In the genomic region with DNA sequence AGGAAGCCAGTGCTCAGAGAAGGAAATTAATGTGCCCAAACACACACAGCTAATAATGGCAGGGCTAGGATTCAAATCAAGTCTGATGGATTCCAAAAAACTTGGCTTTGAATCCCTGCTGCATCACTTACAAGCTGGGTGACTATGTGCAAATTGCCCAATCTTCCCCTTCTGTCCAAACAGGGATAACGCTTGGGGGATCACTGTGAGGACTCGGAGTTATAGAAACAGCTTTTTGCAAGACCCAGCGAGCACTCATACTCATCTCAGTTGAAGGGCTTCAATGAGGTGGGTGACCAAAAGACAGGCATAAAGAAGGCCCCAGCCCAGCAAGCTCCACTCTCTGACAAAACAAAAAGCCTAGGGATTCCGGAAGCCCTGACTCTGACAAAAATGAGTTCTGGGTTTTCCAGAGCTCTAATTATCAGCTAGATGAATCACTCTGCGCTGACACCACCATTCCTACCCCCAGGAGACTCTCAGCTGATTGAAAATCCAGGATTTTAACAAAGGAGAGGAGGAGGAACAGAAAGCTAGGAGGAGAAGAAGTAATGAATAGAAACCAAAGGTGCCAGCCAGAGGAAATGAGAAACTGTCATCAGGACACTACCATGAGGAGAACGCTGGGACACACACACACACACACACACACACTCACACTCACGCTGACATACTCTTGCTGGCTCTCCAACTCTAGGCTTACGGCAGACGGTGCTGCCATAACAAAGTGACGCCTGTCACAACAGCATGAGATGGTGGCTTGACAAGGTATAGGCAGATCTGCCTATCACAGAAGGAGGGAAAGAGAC, we compare ENCODE assay signal across 8 cellular contexts. TPM values are rescaled to one million over a fixed set of nuclear protein-coding genes. Genes with fewer than 3 reads are reported as not detected.
DNase-seq lines count a peak whose midpoint lies in the region; ATAC-seq and TF ChIP-seq lines count a peak whose summit lies in the region.

No MANE protein-coding gene starts in this region.

- no peaks in the 10 kb centered on the region for H3K9me3 ChIP-seq in SK-N-SH
- H3K9me3 ChIP-seq in neural progenitor cell (ENCODE audit: low read depth) = no peaks in the 10 kb centered on the region

- H2AFZ ChIP-seq in SK-N-SH (ENCODE audit: low read depth) (no peak overlapping the region), neural progenitor cell (replicated peaks) (no peak overlapping the region)

- CTCF ChIA-PET in SK-N-SH (lab: Yijun Ruan, JAX) = interaction anchor here (0.8 to 1.1 kb wide), 2 partner anchors 10 to 45 kb away, joined by 3 to 5 read pairs; a partner anchor contains a TSS

- peak overlapping the region; percentile 91 for H3K4me3 Mint-ChIP-seq in neural progenitor cell

- POLR2A ChIA-PET in SK-N-SH (lab: Yijun Ruan, JAX) = interaction anchor here (0.6 to 2.1 kb wide), 6 partner anchors 9 to 264 kb away, joined by 3 to 25 read pairs (median 3); a partner anchor contains a TSS

- peaks cover 26% of the 10 kb centered on the region for H3F3A ChIP-seq in SK-N-SH (replicated peaks; ENCODE audit: insufficient read depth)
- H3F3A ChIP-seq in neural progenitor cell (ENCODE audit: low read depth) = peaks cover 39% of the 10 kb centered on the region

- DNase-seq in SIG-M5 treated with dmso at 0.1 percent for 504 hours (lab: John Stamatoyannopoulos, UW; ENCODE audit: unreplicated experiment) (peak; percentile 51), SIG-M5 (lab: John Stamatoyannopoulos, UW) (no peak), SK-N-SH (no peak), epithelial cell of esophagus (ENCODE audit: low read depth) (peak; percentile 81), neural progenitor cell (ENCODE audit: low spot score) (peak; percentile 39), GM13977 (ENCODE audit: low spot score) (no peak), GM19240 (ENCODE audit: insufficient read length, low spot score) (no peak)

- H3K4me1 ChIP-seq in SK-N-SH (ENCODE audit: control insufficient read depth in 1 of 2, insufficient read depth in 2 of 2, low read depth in 1 of 2, low read length in 1 of 2) = peaks cover 25% of the 10 kb centered on the region in 2 experiments
- peaks cover 27% of the 10 kb centered on the region for H3K4me1 ChIP-seq in neural progenitor cell

- TF ChIP-seq RAD21 in SK-N-SH (IDR thresholded peaks at IDR 0.05; ENCODE audit: low read length) = no peak

- H3K4me2 ChIP-seq in SK-N-SH = peak overlapping the region; percentile 82
- H3K4me2 ChIP-seq in neural progenitor cell = peak overlapping the region; percentile 91

- H3K36me3 ChIP-seq in SK-N-SH (replicated peaks in 1 of 2; ENCODE audit: control insufficient read depth in 1 of 2, insufficient read depth in 2 of 2, low read length in 1 of 2) (peaks cover 7 to 10% of the 10 kb centered on the region in 2 experiments), neural progenitor cell (no peaks in the 10 kb centered on the region)

- in situ Hi-C loops in GM13977 (cut with MboI; ENCODE audit: low pct_unique_long_range_greater_than_20kb, low sequenced_read_pairs, unreplicated experiment) = no loop called here

- H3K4me3 ChIP-seq in SK-N-SH (ENCODE audit: low read depth in 2 of 2, low read length in 1 of 2) (peak overlapping the region; percentile 12 to 52; a peak in 2 of 4 replicates), epithelial cell of esophagus (ENCODE audit: low read length) (no peak overlapping the region), neural progenitor cell (peak overlapping the region; percentile 58)

- H3K9ac ChIP-seq in SK-N-SH = peak overlapping the region; percentile 92
- H3K9ac ChIP-seq in neural progenitor cell = no peak overlapping the region

- H3K9me2 ChIP-seq in SK-N-SH = no peaks in the 10 kb centered on the region

- no peaks in the 10 kb centered on the region for H3K9me3 Mint-ChIP-seq in neural progenitor cell

- peak overlapping the region; percentile 97 to 99 for H3K27ac ChIP-seq in SK-N-SH (ENCODE audit: low read depth in 2 of 2, low read length in 1 of 2)
- H3K27ac ChIP-seq in neural progenitor cell = peak overlapping the region; percentile 83

- H3K79me2 ChIP-seq in SK-N-SH (ENCODE audit: insufficient read depth) (peaks cover 33% of the 10 kb centered on the region), neural progenitor cell (ENCODE audit: low read depth) (peaks cover 30% of the 10 kb centered on the region)

- no peak for TF ChIP-seq CTCF in SK-N-SH (IDR thresholded peaks at IDR 0.05)
- no peak for TF ChIP-seq CTCF in epithelial cell of esophagus (IDR thresholded peaks at IDR 0.05; ENCODE audit: insufficient read depth, low read depth, low read length, missing control alignments)
- TF ChIP-seq CTCF in neural progenitor cell (IDR thresholded peaks at IDR 0.05) = no peak
- TF ChIP-seq CTCF in GM13977 (IDR thresholded peaks at IDR 0.05; ENCODE audit: extremely low read depth, insufficient read depth, missing control alignments) = no peak

- peak overlapping the region; percentile 97 for H3K27ac Mint-ChIP-seq in neural progenitor cell

- H3K27me3 ChIP-seq in SK-N-SH (ENCODE audit: insufficient read depth) (no peaks in the 10 kb centered on the region), neural progenitor cell (no peaks in the 10 kb centered on the region)

- TF ChIP-seq EP300 in SK-N-SH (IDR thresholded peaks at IDR 0.05; ENCODE audit: borderline replicate concordance in 1 of 2, low read depth in 1 of 2, low read length in 1 of 2) = no peak

- WGBS in SK-N-SH (ENCODE audit: low lambda C conversion rate) = 62% methylated on average over 10 of the region's 10 CpGs

- H4K20me1 ChIP-seq in SK-N-SH (ENCODE audit: insufficient read depth) (peaks cover 27% of the 10 kb centered on the region), neural progenitor cell (ENCODE audit: low read depth) (peaks cover 30% of the 10 kb centered on the region)

- peaks cover 10% of the 10 kb centered on the region for H3K36me3 Mint-ChIP-seq in neural progenitor cell

- no peak for ATAC-seq in GM21515 (IDR thresholded peaks at IDR 0.05; ENCODE audit: unreplicated experiment)

- peaks cover 4% of the 10 kb centered on the region for H3K27me3 Mint-ChIP-seq in neural progenitor cell (ENCODE audit: insufficient read depth, low read depth)

- H3K4me1 Mint-ChIP-seq in neural progenitor cell = peaks cover 42% of the 10 kb centered on the region

TF ChIP-seq in SK-N-SH, 30 proteins besides CTCF, POLR2A, EP300 and RAD21:
- TF ChIP-seq JUND (IDR thresholded peaks at IDR 0.05) (peak; percentile 49), TCF12 (IDR thresholded peaks at IDR 0.05) (0 out of 2 replicates have a peak, but pooled peaks have one; percentile 31), FOSL2 (IDR thresholded peaks at IDR 0.05; ENCODE audit: borderline replicate concordance, low read depth) (peak; percentile 59), ELF1 (IDR thresholded peaks at IDR 0.05) (no peak)

RNA-seq across cellular contexts. Expression of a gene that starts 1.6 kb away (rescaled TPM):
- polyA plus RNA-seq in SK-N-SH (2012; rRNA removed) = 39.0 and 43.3 TPM in 2 replicates
- 26.2 and 35.3 TPM in 2 replicates for polyA plus RNA-seq in SK-N-SH (2012; cell fraction: cytosol; rRNA removed)
- polyA plus RNA-seq in SK-N-SH (2012; cell fraction: nucleus; rRNA removed) = 56.9 and 65.1 TPM in 2 replicates
- 5.3 and 14.7 TPM in 2 replicates for total RNA-seq in neural progenitor cell (ENCODE audit: low replicate concordance)

RNA-seq across cellular contexts. Expression of a gene that starts 10.4 kb away (rescaled TPM):
- 87.5 and 96.8 TPM in 2 replicates for polyA plus RNA-seq in SK-N-SH (2012; rRNA removed)
- 64.7 and 79.1 TPM in 2 replicates for polyA plus RNA-seq in SK-N-SH (2012; cell fraction: cytosol; rRNA removed)
- 40.1 and 40.2 TPM in 2 replicates for polyA plus RNA-seq in SK-N-SH (2012; cell fraction: nucleus; rRNA removed)
- total RNA-seq in neural progenitor cell (ENCODE audit: low replicate concordance) = 8.6 and 10.2 TPM in 2 replicates

Comparison
In these comparisons a context has a peak if more than half of its experiments do, and no peak if none do; other contexts are left out.
1. DNase-seq: peak in SIG-M5 treated with dmso at 0.1 percent for 504 hours (single experiment), epithelial cell of esophagus (single experiment) and neural progenitor cell (single experiment); none in SIG-M5 (single experiment), SK-N-SH (single experiment), GM13977 (single experiment) and GM19240 (single experiment).